Comparison of ENCODE assay signal across 10 cellular contexts in genomic region chr10:97771913-97772823, GRCh38. TPM values are rescaled to one million over a fixed set of nuclear protein-coding genes. Genes with fewer than 3 reads are reported as not detected.
DNase-seq lines count a peak whose midpoint lies in the region; ATAC-seq, FAIRE-seq and TF ChIP-seq lines count a peak whose summit lies in the region.
"Had no signal": no experiment of that assay in that cellular context is flagged by ENCODE, and none has a peak within 500 bp of the region (broad histone marks: within the 10 kb centered on the region; RNA-seq: fewer than 3 reads in every experiment).

TSS of gene SFRP5 (minus strand) at chr10:97771999. CDS start at chr10:97771833, 166 bp downstream.

- intact Hi-C loops in activated CD4-positive, alpha-beta memory T cell treated with anti-CD3 and anti-CD28 coated beads for 36 hours (cut with micrococcal nuclease), result no loop called here
- intact Hi-C loops in stomach (cut with DNase I; ENCODE audit: low total_unique reads), result no loop called here

- peak within 1 kb of the TSS; percentile 30 to 46 (median 33) for H3K4me3 ChIP-seq in stomach

- H3K4me1 ChIP-seq in stomach, result peaks cover 6 to 22% (median 19%) of the 10 kb centered on the region in 4 donors

- no peaks in the 10 kb centered on the region for H3K36me3 Mint-ChIP-seq in activated CD4-positive, alpha-beta memory T cell treated with anti-CD3 and anti-CD28 coated beads for 36 hours
- H3K36me3 Mint-ChIP-seq in activated CD4-positive, alpha-beta memory T cell treated with anti-CD3 and anti-CD28 coated beads, Interleukin-2, amount 10 ng/mL, durations not matched to agents 7 days and 5 days (ENCODE audit: low read depth), result no peaks in the 10 kb centered on the region
- no peaks in the 10 kb centered on the region for H3K36me3 Mint-ChIP-seq in brain

- H3K4me1 Mint-ChIP-seq in activated CD4-positive, alpha-beta memory T cell treated with anti-CD3 and anti-CD28 coated beads for 36 hours (ENCODE audit: low read depth), result peaks cover 12% of the 10 kb centered on the region
- peaks cover 5% of the 10 kb centered on the region for H3K4me1 Mint-ChIP-seq in activated CD4-positive, alpha-beta memory T cell treated with anti-CD3 and anti-CD28 coated beads, Interleukin-2, amount 10 ng/mL, durations not matched to agents 7 days and 5 days
- H3K4me1 Mint-ChIP-seq in brain, result peaks cover 14% of the 10 kb centered on the region

- peaks cover 32% of the 10 kb centered on the region for H3K27me3 Mint-ChIP-seq in activated CD4-positive, alpha-beta memory T cell treated with anti-CD3 and anti-CD28 coated beads for 36 hours
- peaks cover 40% of the 10 kb centered on the region for H3K27me3 Mint-ChIP-seq in activated CD4-positive, alpha-beta memory T cell treated with anti-CD3 and anti-CD28 coated beads, Interleukin-2, amount 10 ng/mL, durations not matched to agents 7 days and 5 days
- peaks cover 76% of the 10 kb centered on the region for H3K27me3 Mint-ChIP-seq in brain

- H3K27ac ChIP-seq in stomach, result no peak within 1 kb of the TSS

- TF ChIP-seq EP300 in stomach (IDR thresholded peaks at IDR 0.05), result no peak

- TF ChIP-seq POLR2A in stomach (IDR thresholded peaks at IDR 0.05), result no peak
- no peak for TF ChIP-seq POLR2A in GM12891 (IDR thresholded peaks at IDR 0.05; ENCODE audit: low read depth, low read length)

- CTCF ChIA-PET in activated CD4-positive, alpha-beta memory T cell treated with anti-CD3 and anti-CD28 coated beads for 36 hours (lab: Charles Lee), result interaction anchor here (0.7 to 1.5 kb wide), 4 partner anchors 11 to 28 kb away, joined by 3 read pairs; no protein-coding TSS in a partner anchor
- CTCF ChIA-PET in activated CD4-positive, alpha-beta memory T cell treated with anti-CD3 and anti-CD28 coated beads, Interleukin-2, amount 10 ng/mL, durations not matched to agents 7 days and 5 days (lab: Charles Lee), result interaction anchor here (1.4 kb wide), 1 partner anchor 63 kb away, joined by 3 read pairs; no protein-coding TSS in a partner anchor

- no peak for DNase-seq in activated CD4-positive, alpha-beta memory T cell treated with anti-CD3 and anti-CD28 coated beads for 36 hours
- no peak for DNase-seq in activated CD4-positive, alpha-beta memory T cell treated with anti-CD3 and anti-CD28 coated beads, Interleukin-2, amount 10 ng/mL, durations not matched to agents 7 days and 5 days
- DNase-seq in left kidney (ENCODE audit: low read depth, low spot score), result peak; percentile 32
- no peak for DNase-seq in stomach
- no peak for DNase-seq in OCI-M2 (lab: John Stamatoyannopoulos, UW; ENCODE audit: unreplicated experiment)
- no peak for DNase-seq in GM12891 (ENCODE audit: insufficient read length, low spot score)

- H3K4me3 Mint-ChIP-seq in activated CD4-positive, alpha-beta memory T cell treated with anti-CD3 and anti-CD28 coated beads for 36 hours, result peak within 1 kb of the TSS; percentile 35
- H3K4me3 Mint-ChIP-seq in activated CD4-positive, alpha-beta memory T cell treated with anti-CD3 and anti-CD28 coated beads, Interleukin-2, amount 10 ng/mL, durations not matched to agents 7 days and 5 days, result no peak within 1 kb of the TSS
- H3K4me3 Mint-ChIP-seq in brain, result peak within 1 kb of the TSS; percentile 78 to 85 (median 82)

- H3K27me3 ChIP-seq in stomach, result peaks cover 13 to 79% (median 37%) of the 10 kb centered on the region in 3 donors

- TF ChIP-seq CTCF in brain (conservative IDR thresholded peaks at IDR 0.05), result no peak
- no peak for TF ChIP-seq CTCF in stomach (IDR thresholded peaks at IDR 0.05)

- POLR2A ChIA-PET in activated CD4-positive, alpha-beta memory T cell treated with anti-CD3 and anti-CD28 coated beads for 36 hours (lab: Charles Lee), result no interaction called here
- POLR2A ChIA-PET in activated CD4-positive, alpha-beta memory T cell treated with anti-CD3 and anti-CD28 coated beads, Interleukin-2, amount 10 ng/mL, durations not matched to agents 7 days and 5 days (lab: Charles Lee), result interaction anchor here (0.9 kb wide), 1 partner anchor 9 kb away, joined by 3 read pairs; no protein-coding TSS in a partner anchor

- ATAC-seq in GM19324 (IDR thresholded peaks at IDR 0.05; ENCODE audit: low FRiP score, unreplicated experiment), result no peak

- no peaks in the 10 kb centered on the region for H3K9me3 ChIP-seq in stomach

- no peaks in the 10 kb centered on the region for H3K9me3 Mint-ChIP-seq in activated CD4-positive, alpha-beta memory T cell treated with anti-CD3 and anti-CD28 coated beads for 36 hours
- no peaks in the 10 kb centered on the region for H3K9me3 Mint-ChIP-seq in activated CD4-positive, alpha-beta memory T cell treated with anti-CD3 and anti-CD28 coated beads, Interleukin-2, amount 10 ng/mL, durations not matched to agents 7 days and 5 days
- peaks cover 0 to 3% (median 0%) of the 10 kb centered on the region in 5 experiments for H3K9me3 Mint-ChIP-seq in brain

- H3K27ac Mint-ChIP-seq in activated CD4-positive, alpha-beta memory T cell treated with anti-CD3 and anti-CD28 coated beads for 36 hours, result no peak within 1 kb of the TSS
- H3K27ac Mint-ChIP-seq in activated CD4-positive, alpha-beta memory T cell treated with anti-CD3 and anti-CD28 coated beads, Interleukin-2, amount 10 ng/mL, durations not matched to agents 7 days and 5 days, result no peak within 1 kb of the TSS
- H3K27ac Mint-ChIP-seq in brain, result no peak within 1 kb of the TSS

- 6 to 14% (median 10%) methylated on average over 21 to 44 of the region's 44 CpGs for WGBS in stomach, 5 donors

- FAIRE-seq in GM12891 (lab: Jason Lieb, UNC), result no peak
- FAIRE-seq: colon had no signal

- no peaks in the 10 kb centered on the region for H3K36me3 ChIP-seq in stomach

TF ChIP-seq in GM12891, 5 proteins besides CTCF, POLR2A, EP300 and RAD21:
- no peak for TF ChIP-seq PAX5 (IDR thresholded peaks at IDR 0.05; ENCODE audit: insufficient read depth, low read length, severe bottlenecking)

RNA-seq across cellular contexts. Expression of gene SFRP5, which starts in this region (rescaled TPM):
- total RNA-seq in activated CD4-positive, alpha-beta memory T cell treated with anti-CD3 and anti-CD28 coated beads for 36 hours, result not detected
- not detected for total RNA-seq in activated CD4-positive, alpha-beta memory T cell treated with anti-CD3 and anti-CD28 coated beads, Interleukin-2, amount 10 ng/mL, durations not matched to agents 7 days and 5 days
- polyA plus RNA-seq in brain (ENCODE audit: insufficient read depth, low read depth, low replicate concordance) (1.9 TPM), stomach (1 to 10 TPM in 2 of 3 donors, under 1 TPM in 1; 0.75 to 8.4 (median 2.1) TPM)
- 1 to 10 TPM in 3 of 5 donors, under 1 TPM in 1, not detected in 1; 0.45 to 4.6 (median 2.1) TPM for total RNA-seq in stomach
- not detected for polyA plus RNA-seq in GM12891 (2012; ENCODE audit: low read depth, missing spikeins)
- total RNA-seq: pulmonary artery endothelial cell had no signal
